Comparison of ENCODE assay signal across 8 cellular contexts in genomic region chr14:73784065-73784987, GRCh38.
DNase-seq lines count a peak whose midpoint lies in the region; ATAC-seq and TF ChIP-seq lines count a peak whose summit lies in the region.

No MANE protein-coding gene starts in this region.

- ATAC-seq in gastrocnemius medialis, result no peak
- no peak for ATAC-seq in HG03045 (IDR thresholded peaks at IDR 0.05; ENCODE audit: unreplicated experiment)
- no peak for ATAC-seq in GM18511 (IDR thresholded peaks at IDR 0.05; ENCODE audit: unreplicated experiment)

- H3K27me3 ChIP-seq in gastrocnemius medialis, result no peaks in the 10 kb centered on the region

- 0 out of 3 replicates have a peak, but pooled peaks have one; percentile 8 for TF ChIP-seq CTCF in GM12872 (IDR thresholded peaks at IDR 0.05; ENCODE audit: insufficient read depth, low read depth, low read length)
- TF ChIP-seq CTCF in fibroblast of mammary gland (conservative IDR thresholded peaks at IDR 0.05; ENCODE audit: control insufficient read depth, insufficient read depth, low read depth, low read length), result no peak
- no peak for TF ChIP-seq CTCF in gastrocnemius medialis (IDR thresholded peaks at IDR 0.05 in 4 of 5, conservative IDR thresholded peaks at IDR 0.05 in 1 of 5)

- no peak for TF ChIP-seq POLR2A in gastrocnemius medialis (IDR thresholded peaks at IDR 0.05)

- no peaks in the 10 kb centered on the region for H3K36me3 ChIP-seq in gastrocnemius medialis

- H3K9me3 ChIP-seq in gastrocnemius medialis, result no peaks in the 10 kb centered on the region

- intact Hi-C loops in gastrocnemius medialis (cut with DNase I; ENCODE audit: low total_unique reads), result loop anchor here (2.0 kb wide), 1 partner anchor 14 kb away; no protein-coding TSS in a partner anchor

- in situ Hi-C loops in gastrocnemius medialis (cut with MboI; ENCODE audit: low sequenced_read_pairs in 4 of 4), result loop anchor here in 1 of 4 donors (10.0 kb wide), 1 partner anchor 60 kb away; no protein-coding TSS in a partner anchor

- DNase-seq in SKM-1 treated with dmso at 0.1 percent for 144 hours (lab: John Stamatoyannopoulos, UW; ENCODE audit: unreplicated experiment) (peak; percentile 48), fibroblast of mammary gland (ENCODE audit: low read depth) (peak; percentile 90), gastrocnemius medialis (no peak), cortex of kidney (lab: John Stamatoyannopoulos, UW) (no peak), NCI-H82 treated with DMSO at 0.1 percent for 48 hours (lab: John Stamatoyannopoulos, UW; ENCODE audit: unreplicated experiment) (no peak)

- H3K4me3 ChIP-seq in fibroblast of mammary gland (ENCODE audit: control insufficient read depth, low read depth, low read length), result no peak overlapping the region
- H3K4me3 ChIP-seq in gastrocnemius medialis, result no peak overlapping the region

- H3K4me1 ChIP-seq in gastrocnemius medialis, result peaks cover 64 to 67% of the 10 kb centered on the region in 2 donors

- H3K27ac ChIP-seq in gastrocnemius medialis, result peak overlapping the region; percentile 90 to 97 (median 96)

Comparison
In these comparisons a context has a peak if more than half of its experiments do, and no peak if none do; other contexts are left out.
1. DNase-seq: peak in SKM-1 treated with dmso at 0.1 percent for 144 hours (single experiment) and fibroblast of mammary gland (single experiment); none in gastrocnemius medialis (0 of 2), cortex of kidney (single experiment) and NCI-H82 treated with DMSO at 0.1 percent for 48 hours (single experiment).